In the genomic region with DNA sequence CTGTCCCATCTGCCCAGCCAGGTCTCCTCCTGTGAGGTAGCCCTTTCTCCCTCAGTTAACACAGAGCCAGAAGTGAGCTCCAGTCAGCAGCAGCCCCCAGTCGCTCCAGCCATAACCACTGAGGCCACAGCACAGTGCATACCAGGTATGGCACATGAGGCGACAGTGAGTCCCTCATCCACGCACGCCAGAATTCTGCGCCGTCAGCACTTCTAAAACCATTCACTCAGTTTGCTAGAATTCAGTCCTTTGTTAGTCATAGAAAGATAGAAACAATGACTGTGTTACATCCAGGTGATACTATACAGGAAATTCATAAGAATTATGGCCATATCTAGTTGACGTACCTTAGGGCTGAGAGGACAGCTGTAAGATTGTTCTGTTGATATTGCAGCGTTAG, we compare ENCODE assay signal across 19 cellular contexts.
A peak's percentile ranks its signal among the peaks of the same experiment; 100 is the strongest.
DNase-seq lines count a peak whose midpoint lies in the region; ATAC-seq, FAIRE-seq and TF ChIP-seq lines count a peak whose summit lies in the region.
"Had no signal": no experiment of that assay in that cellular context is flagged by ENCODE, and none has a peak within 500 bp of the region (broad histone marks: within the 10 kb centered on the region; RNA-seq: fewer than 3 reads in every experiment).

No MANE protein-coding gene starts in this region.

- intact Hi-C loops in K562 (cut with micrococcal nuclease) = no loop called here

- H3K27me3 Mint-ChIP-seq in GM23338 (ENCODE audit: insufficient read depth, low read depth, poor library complexity) = no peaks in the 10 kb centered on the region
- H3K27me3 Mint-ChIP-seq: CD4-positive, alpha-beta T cell had no signal

- H3K27ac ChIP-seq in A549 (no peak overlapping the region), GM23338 (ENCODE audit: low read depth) (no peak overlapping the region), K562 (ENCODE audit: extremely low read depth, low read depth, low read length) (no peak overlapping the region), mesendoderm (ENCODE audit: low read depth, low read length) (no peak overlapping the region)
- H3K27ac ChIP-seq: C4-2B had no signal

- no TSS peak for BruUV-seq in K562 (replicated peaks; lab: Mats Ljungman, UMichigan)

- H3K27ac Mint-ChIP-seq in GM23338 = peak overlapping the region; percentile 16; the same call in 1 of the 2 replicates
- H3K27ac Mint-ChIP-seq: CD4-positive, alpha-beta T cell; HFFc6 had no signal

- no peaks in the 10 kb centered on the region for H3F3A ChIP-seq in GM23338 (replicated peaks; ENCODE audit: low read depth)

- DNase-seq in A549 (ENCODE audit: low read depth in 1 of 2, low spot score in 1 of 2) (no peak), GM23338 (ENCODE audit: low spot score) (no peak), K562 (ENCODE audit: extremely low read depth in 1 of 4, low spot score in 3 of 4) (no peak), mesendoderm (no peak)
- DNase-seq in stimulated activated naive CD4-positive, alpha-beta T cell treated with Interleukin-2 at 50 U/mL for 16 hours (lab: John Stamatoyannopoulos, UW) = no peak
- DNase-seq: AML-193; Caco-2; CD4-positive, alpha-beta T cell; DMS79; GDM1; HFFc6 had no signal

- POLR2A ChIA-PET in A549 (lab: Yijun Ruan, JAX) = no interaction called here
- POLR2A ChIA-PET in K562 (lab: Yijun Ruan, JAX) = interaction anchor here (0.7 kb wide), 1 partner anchor 21 kb away, joined by 3 read pairs; no protein-coding TSS in a partner anchor

- no peaks in the 10 kb centered on the region for H3K9me2 ChIP-seq in GM23338 (ENCODE audit: insufficient read depth)

- H3K4me1 Mint-ChIP-seq in GM23338 = peaks cover 28% of the 10 kb centered on the region

- H2AFZ ChIP-seq in GM23338 = no peak overlapping the region
- no peak overlapping the region for H2AFZ ChIP-seq in K562 (ENCODE audit: low read depth, low read length)

- peak overlapping the region; percentile 18 for H3K23ac ChIP-seq in mesendoderm (ENCODE audit: low read length)

- TF ChIP-seq POLR2A in A549 (IDR thresholded peaks at IDR 0.05; ENCODE audit: low read length) (no peak), K562 (conservative IDR thresholded peaks at IDR 0.05) (no peak)

- H3K4me3 ChIP-seq in A549 (no peak overlapping the region), GM23338 (no peak overlapping the region), K562 (no peak overlapping the region), mesendoderm (ENCODE audit: low read length) (no peak overlapping the region)

- TF ChIP-seq CTCF in A549 (IDR thresholded peaks at IDR 0.05) (no peak), GM23338 (conservative IDR thresholded peaks at IDR 0.05; ENCODE audit: low read depth in 2 of 2) (no peak), K562 (IDR thresholded peaks at IDR 0.05 in 2 of 3, conservative IDR thresholded peaks at IDR 0.05 in 1 of 3; ENCODE audit: insufficient read depth in 2 of 3, low read depth in 1 of 3, low read length in 3 of 3) (no peak)

- H3K18ac ChIP-seq in mesendoderm (ENCODE audit: low read length) = no peak overlapping the region

- H3K9me3 ChIP-seq in A549 = no peaks in the 10 kb centered on the region
- H3K9me3 ChIP-seq in K562 (replicated peaks; ENCODE audit: control insufficient read depth, insufficient read depth, low read depth, low read length) = no peaks in the 10 kb centered on the region
- H3K9me3 ChIP-seq: Caco-2 had no signal

- TF ChIP-seq RAD21 in A549 (conservative IDR thresholded peaks at IDR 0.05 in 1 of 2, IDR thresholded peaks at IDR 0.05 in 1 of 2) = no peak
- no peak for TF ChIP-seq RAD21 in K562 (CRISPR knock-in tag; conservative IDR thresholded peaks at IDR 0.05 in 1 of 2, IDR thresholded peaks at IDR 0.05 in 1 of 2)

- H4K20me1 ChIP-seq in GM23338 (replicated peaks; ENCODE audit: insufficient read depth) = peaks cover 25% of the 10 kb centered on the region
- H4K20me1 ChIP-seq in K562 (replicated peaks; ENCODE audit: control insufficient read depth, insufficient read depth, low read length) = peaks cover 13% of the 10 kb centered on the region; the same call in 1 of the 2 replicates

- no peak overlapping the region for H3K56ac ChIP-seq in mesendoderm (ENCODE audit: low read length)

- H3K4ac ChIP-seq in mesendoderm (ENCODE audit: low read depth, low read length) = no peak overlapping the region

- peaks cover 14% of the 10 kb centered on the region for H3K79me1 ChIP-seq in mesendoderm (ENCODE audit: low read length)

- no peak overlapping the region for H4K5ac ChIP-seq in mesendoderm (ENCODE audit: low read length)

- H3K9me3 Mint-ChIP-seq in GM23338 = no peaks in the 10 kb centered on the region
- H3K9me3 Mint-ChIP-seq: CD4-positive, alpha-beta T cell; HFFc6 had no signal

- H3K9ac ChIP-seq in K562 (ENCODE audit: insufficient read depth in 1 of 2, low read depth in 2 of 2, low read length in 2 of 2) (no peak overlapping the region), mesendoderm (ENCODE audit: low read length) (no peak overlapping the region)

- H2BK15ac ChIP-seq in mesendoderm (replicated peaks; ENCODE audit: low read depth) = no peak overlapping the region

- no peak for ATAC-seq in A549
- no peak for ATAC-seq in GM23338
- no peak for ATAC-seq in K562
- ATAC-seq in HG03521 (IDR thresholded peaks at IDR 0.05; ENCODE audit: unreplicated experiment) = no peak
- ATAC-seq in HG03095 (IDR thresholded peaks at IDR 0.05; ENCODE audit: unreplicated experiment) = no peak
- ATAC-seq: HCT116 had no signal

- no peak overlapping the region for H3K4me2 ChIP-seq in A549
- no peak overlapping the region for H3K4me2 ChIP-seq in GM23338
- H3K4me2 ChIP-seq in K562 (ENCODE audit: insufficient read depth, low read length) = no peak overlapping the region
- H3K4me2 ChIP-seq in mesendoderm (ENCODE audit: low read length) = no peak overlapping the region

- CTCF ChIA-PET in A549 (lab: Yijun Ruan, JAX) = no interaction called here
- CTCF ChIA-PET in K562 (lab: Yijun Ruan, JAX; ENCODE audit: low intra/inter-chr PET ratio) = no interaction called here

- TF ChIP-seq EP300 in A549 (IDR thresholded peaks at IDR 0.05) = no peak
- TF ChIP-seq EP300 in K562 (IDR thresholded peaks at IDR 0.05; ENCODE audit: low read length) = no peak

- no peaks in the 10 kb centered on the region for H3K36me3 ChIP-seq in GM23338 (ENCODE audit: insufficient read depth)
- H3K36me3 ChIP-seq in K562 (ENCODE audit: control insufficient read depth, insufficient read depth, low read length) = peaks cover 17% of the 10 kb centered on the region; the same call in 1 of the 3 replicates
- no peaks in the 10 kb centered on the region for H3K36me3 ChIP-seq in mesendoderm (ENCODE audit: control insufficient read depth, insufficient read depth, low read length)

- 92% methylated on average over 8 of the region's 8 CpGs for WGBS in A549 (ENCODE audit: missing lambda C conversion rate)
- WGBS in K562 (ENCODE audit: insufficient coverage, low coverage, missing lambda C conversion rate) = 91% methylated on average over 8 of the region's 8 CpGs
- WGBS in mesendoderm (ENCODE audit: extremely low coverage, insufficient coverage, low lambda C conversion rate) = no CpG with 5 or more reads among the region's 8 CpGs

- peaks cover 10% of the 10 kb centered on the region for H3K36me3 Mint-ChIP-seq in GM23338 (ENCODE audit: low read depth)

- no peak for FAIRE-seq in A549 (lab: Jason Lieb, UNC)
- no peak for FAIRE-seq in K562 (lab: Jason Lieb, UNC)
- FAIRE-seq: A204.1, D721Med, GM12892, GM18507 had no signal

- in situ Hi-C loops in K562 (cut with MboI) = no loop called here

- H2BK5ac ChIP-seq in mesendoderm (ENCODE audit: low read length) = no peak overlapping the region

- H3K27me3 ChIP-seq in GM23338 (ENCODE audit: insufficient read depth) (no peaks in the 10 kb centered on the region), K562 (ENCODE audit: control insufficient read depth in 2 of 2, insufficient read depth in 2 of 2, low read length in 2 of 2) (no peaks in the 10 kb centered on the region), mesendoderm (ENCODE audit: insufficient read depth, low read length, poor library complexity) (no peaks in the 10 kb centered on the region)

- peaks cover 76% of the 10 kb centered on the region for H3K79me2 ChIP-seq in GM23338 (replicated peaks; ENCODE audit: insufficient read depth)
- H3K79me2 ChIP-seq in K562 (ENCODE audit: control insufficient read depth, insufficient read depth, low read length) = peaks cover 13% of the 10 kb centered on the region; the same call in 1 of the 3 replicates
- peaks cover 11% of the 10 kb centered on the region for H3K79me2 ChIP-seq in mesendoderm (ENCODE audit: control insufficient read depth, insufficient read depth, low read length)

- peaks cover 3% of the 10 kb centered on the region for H3K9me1 ChIP-seq in K562 (ENCODE audit: control insufficient read depth, insufficient read depth, low read length)

- H3K4me1 ChIP-seq in A549 = peaks cover 5% of the 10 kb centered on the region; the same call in 1 of the 3 replicates
- peaks cover 16% of the 10 kb centered on the region; the same call in 1 of the 2 replicates for H3K4me1 ChIP-seq in GM23338 (ENCODE audit: insufficient read depth)
- H3K4me1 ChIP-seq in K562 (replicated peaks in 1 of 2; ENCODE audit: control insufficient read depth in 2 of 2, insufficient read depth in 2 of 2, low read length in 2 of 2) = no peaks in the 10 kb centered on the region; a peak in 1 of 5 replicates
- H3K4me1 ChIP-seq in mesendoderm (ENCODE audit: control insufficient read depth, low read depth, low read length) = peaks cover 2% of the 10 kb centered on the region
- H3K4me1 ChIP-seq: Caco-2 had no signal

- no peak overlapping the region for H4K8ac ChIP-seq in mesendoderm (ENCODE audit: low read depth, low read length)

- no peak overlapping the region for H2AK5ac ChIP-seq in mesendoderm (ENCODE audit: low read length)

- H3K4me3 Mint-ChIP-seq in GM23338 = no peak overlapping the region
- H3K4me3 Mint-ChIP-seq: CD4-positive, alpha-beta T cell; HFFc6 had no signal

- no peak overlapping the region for H2BK120ac ChIP-seq in mesendoderm (ENCODE audit: low read depth, low read length)

TF ChIP-seq in A549, 52 proteins besides CTCF, POLR2A, EP300 and RAD21 (continues in another document):
- no peak for TF ChIP-seq BHLHE40 (IDR thresholded peaks at IDR 0.05; ENCODE audit: low read depth, low read length)

TF ChIP-seq in GM23338, 12 proteins besides CTCF, POLR2A, EP300 and RAD21 (continues in another document):
- TF ChIP-seq STAT1 (IDR thresholded peaks at IDR 0.05; ENCODE audit: unreplicated experiment) (no peak), ZNF331 (CRISPR knock-in tag; IDR thresholded peaks at IDR 0.05; ENCODE audit: low read depth) (no peak), ZNF114 (CRISPR knock-in tag; IDR thresholded peaks at IDR 0.05) (no peak), NANOG (IDR thresholded peaks at IDR 0.05; ENCODE audit: borderline replicate concordance) (no peak)
